ENCODE assay signal across 10 cellular contexts in the genomic region with DNA sequence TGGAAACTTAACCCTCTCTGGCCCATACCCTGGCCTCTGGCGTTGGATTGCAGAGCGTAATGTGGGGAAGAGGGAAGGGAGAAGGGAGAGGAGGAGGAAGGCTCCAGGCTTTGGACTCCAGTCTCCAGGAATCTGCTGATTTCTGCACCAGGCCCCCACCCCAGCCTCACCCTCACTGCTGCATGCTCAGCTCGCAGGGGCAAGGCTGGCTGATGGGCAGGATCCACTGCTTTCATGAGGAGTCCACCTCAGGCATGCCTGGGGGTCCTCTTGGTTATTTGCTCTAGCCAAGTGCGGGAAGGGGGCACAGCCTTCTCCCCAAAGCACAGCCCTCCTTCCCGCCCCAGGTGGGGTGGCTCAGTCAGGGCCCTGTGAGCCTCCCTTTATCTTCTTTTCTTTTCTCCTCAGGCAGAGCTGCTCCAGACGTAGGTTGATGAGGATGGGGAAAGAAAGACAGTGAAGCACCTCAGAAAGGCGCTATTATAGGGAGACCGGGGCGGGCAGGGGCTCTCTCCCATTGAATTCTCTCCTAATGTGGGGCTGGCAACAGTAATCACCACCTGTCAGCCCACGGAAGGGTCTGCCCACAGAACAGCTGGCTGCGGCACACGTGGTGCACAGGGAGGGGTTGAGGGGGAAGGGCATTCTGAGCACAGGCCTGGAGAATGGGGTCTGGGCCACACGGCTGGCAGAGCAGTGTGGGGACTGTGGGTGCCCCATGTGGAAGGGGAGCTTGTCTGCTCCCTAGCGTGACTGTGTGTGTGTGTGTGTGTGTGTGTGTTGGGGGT. TPM values are rescaled to one million over a fixed set of nuclear protein-coding genes. Genes with fewer than 3 reads are reported as not detected.
DNase-seq lines count a peak whose midpoint lies in the region; ATAC-seq, FAIRE-seq and TF ChIP-seq lines count a peak whose summit lies in the region.
"Had no signal": no experiment of that assay in that cellular context is flagged by ENCODE, and none has a peak within 500 bp of the region (broad histone marks: within the 10 kb centered on the region; RNA-seq: fewer than 3 reads in every experiment).

No MANE protein-coding gene starts in this region.

- H2AFZ ChIP-seq in HepG2 (ENCODE audit: low read length) (no peak overlapping the region), neuronal stem cell (ENCODE audit: low read length) (peak overlapping the region; percentile 64)

- H3K36me3 ChIP-seq in HepG2 (replicated peaks in 1 of 2; ENCODE audit: control insufficient read depth in 1 of 2, insufficient read depth in 2 of 2, low read length in 2 of 2) (no peaks in the 10 kb centered on the region), right lobe of liver (no peaks in the 10 kb centered on the region), neuronal stem cell (replicated peaks in 1 of 2; ENCODE audit: control insufficient read depth in 2 of 2, insufficient read depth in 2 of 2, low read length in 2 of 2) (no peaks in the 10 kb centered on the region)

- no peak for TF ChIP-seq RAD21 in HepG2 (CRISPR knock-in tag; IDR thresholded peaks at IDR 0.05)

- no TSS peak for BruUV-seq in HepG2 (replicated peaks; lab: Mats Ljungman, UMichigan)

- TF ChIP-seq CTCF in HepG2 (CRISPR knock-in tag; IDR thresholded peaks at IDR 0.05): no peak
- no peak for TF ChIP-seq CTCF in right lobe of liver (IDR thresholded peaks at IDR 0.05)

- H3K9me3 ChIP-seq in HepG2 (ENCODE audit: low read length) (no peaks in the 10 kb centered on the region), right lobe of liver (no peaks in the 10 kb centered on the region), neuronal stem cell (replicated peaks in 1 of 2; ENCODE audit: control insufficient read depth in 2 of 2, insufficient read depth in 1 of 2, low read depth in 1 of 2, low read length in 2 of 2) (peaks cover 3 to 5% of the 10 kb centered on the region in 2 donors)

- H3K4me3 Mint-ChIP-seq in dendritic cell treated with granulocyte-macrophage colony-stimulating factor and Interleukin-4, amounts not matched to agents 40 ng/mL and 50 ng/mL, for 4 days: peak overlapping the region; percentile 48
- H3K4me3 Mint-ChIP-seq: naive thymus-derived CD4-positive, alpha-beta T cell had no signal

- H3K4me1 Mint-ChIP-seq in dendritic cell treated with granulocyte-macrophage colony-stimulating factor and Interleukin-4, amounts not matched to agents 40 ng/mL and 50 ng/mL, for 4 days (ENCODE audit: low read depth): peaks cover 65% of the 10 kb centered on the region

- no peaks in the 10 kb centered on the region for H3K9me3 Mint-ChIP-seq in dendritic cell treated with granulocyte-macrophage colony-stimulating factor and Interleukin-4, amounts not matched to agents 40 ng/mL and 50 ng/mL, for 4 days

- H4K20me1 ChIP-seq in HepG2 (ENCODE audit: insufficient read depth, low read length): no peaks in the 10 kb centered on the region

- H2AK5ac ChIP-seq in neuronal stem cell (ENCODE audit: low read depth, low read length): peak overlapping the region; percentile 95

- H2BK120ac ChIP-seq in neuronal stem cell (ENCODE audit: low read depth, low read length): no peak overlapping the region

- 48% methylated on average over 8 of the region's 14 CpGs for WGBS in HepG2 (ENCODE audit: low lambda C conversion rate)
- 56% methylated on average over 9 of the region's 14 CpGs for WGBS in right lobe of liver (ENCODE audit: insufficient coverage, low coverage, low lambda C conversion rate, missing lambda C conversion rate)
- no CpG with 5 or more reads among the region's 14 CpGs for WGBS in neuronal stem cell (ENCODE audit: extremely low coverage in 2 of 2, insufficient read length in 2 of 2, insufficient replicate concordance in 1 of 2), 2 donors

- no peaks in the 10 kb centered on the region for H3K79me2 ChIP-seq in HepG2 (ENCODE audit: insufficient read depth, low read length)

- H4K8ac ChIP-seq in neuronal stem cell (ENCODE audit: low read depth, low read length): peak overlapping the region; percentile 19

- peak overlapping the region; percentile 32 to 63 (median 39); a peak in 5 of 6 replicates for H3K4me3 ChIP-seq in HepG2 (replicated peaks in 1 of 3; ENCODE audit: insufficient read depth in 1 of 3, low read depth in 2 of 3, low read length in 3 of 3)
- no peak overlapping the region for H3K4me3 ChIP-seq in right lobe of liver
- H3K4me3 ChIP-seq in neuronal stem cell (ENCODE audit: low read length in 2 of 2): no peak overlapping the region

- ATAC-seq in HepG2 (no peak), right lobe of liver (no peak), GM21723 (IDR thresholded peaks at IDR 0.05; ENCODE audit: unreplicated experiment) (no peak), GM18858 (IDR thresholded peaks at IDR 0.05; ENCODE audit: unreplicated experiment) (no peak)
- ATAC-seq: naive thymus-derived CD4-positive, alpha-beta T cell had no signal

- TF ChIP-seq POLR2A in HepG2 (IDR thresholded peaks at IDR 0.05; ENCODE audit: insufficient read depth in 1 of 2, low read depth in 2 of 2, low read length in 2 of 2): no peak
- no peak for TF ChIP-seq POLR2A in right lobe of liver (IDR thresholded peaks at IDR 0.05)
- no peak for TF ChIP-seq POLR2A in erythroblast (IDR thresholded peaks at IDR 0.05; ENCODE audit: low read length)

- no peaks in the 10 kb centered on the region; a peak in 1 of 5 replicates for H3K27me3 ChIP-seq in HepG2 (ENCODE audit: control insufficient read depth in 1 of 2, insufficient read depth in 2 of 2, low read length in 2 of 2)
- H3K27me3 ChIP-seq in right lobe of liver: no peaks in the 10 kb centered on the region
- H3K27me3 ChIP-seq in neuronal stem cell (ENCODE audit: control insufficient read depth in 3 of 3, insufficient read depth in 3 of 3, low read depth in 1 of 3, low read length in 3 of 3): no peaks in the 10 kb centered on the region

- H3K4me1 ChIP-seq in HepG2 (ENCODE audit: insufficient read depth, low read length) (peaks cover 44% of the 10 kb centered on the region), right lobe of liver (peaks cover 0 to 6% (median 0%) of the 10 kb centered on the region in 4 donors), neuronal stem cell (ENCODE audit: control insufficient read depth in 2 of 2, insufficient read depth in 1 of 2, low read depth in 1 of 2, low read length in 2 of 2) (peaks cover 13 to 22% of the 10 kb centered on the region in 2 donors)

- H3K27me3 Mint-ChIP-seq in dendritic cell treated with granulocyte-macrophage colony-stimulating factor and Interleukin-4, amounts not matched to agents 40 ng/mL and 50 ng/mL, for 4 days: peaks cover 10% of the 10 kb centered on the region

- no peak overlapping the region for H2BK5ac ChIP-seq in neuronal stem cell (ENCODE audit: low read length)

- H3K79me1 ChIP-seq in neuronal stem cell (ENCODE audit: low read depth, low read length): no peaks in the 10 kb centered on the region

- intact Hi-C loops in HepG2 (cut with micrococcal nuclease; ENCODE audit: unreplicated experiment): loop anchor here (2.0 kb wide), 1 partner anchor 68 kb away; no protein-coding TSS in a partner anchor
- intact Hi-C loops in right lobe of liver (cut with DNase I): loop anchor here (5.0 to 10.0 kb wide), 3 partner anchors 149 to 304 kb away; no protein-coding TSS in a partner anchor
- intact Hi-C loops in dendritic cell treated with granulocyte-macrophage colony-stimulating factor and Interleukin-4, amounts not matched to agents 40 ng/mL and 50 ng/mL, for 4 days (cut with micrococcal nuclease): no loop called here

- peak overlapping the region; percentile 91 for H2BK12ac ChIP-seq in neuronal stem cell (ENCODE audit: low read length)

- no peak overlapping the region for H3K27ac Mint-ChIP-seq in dendritic cell treated with granulocyte-macrophage colony-stimulating factor and Interleukin-4, amounts not matched to agents 40 ng/mL and 50 ng/mL, for 4 days

- no peak overlapping the region for H3K4ac ChIP-seq in neuronal stem cell (ENCODE audit: low read length)

- FAIRE-seq in HepG2 (lab: Jason Lieb, UNC): no peak

- TF ChIP-seq EP300 in HepG2 (IDR thresholded peaks at IDR 0.05; ENCODE audit: low read depth in 2 of 2, low read length in 2 of 2): no peak
- no peak for TF ChIP-seq EP300 in HepG2 (CRISPR knock-in tag; IDR thresholded peaks at IDR 0.05; ENCODE audit: borderline replicate concordance)

- H3K14ac ChIP-seq in neuronal stem cell (ENCODE audit: low read length): peak overlapping the region; percentile 95

- H4K91ac ChIP-seq in neuronal stem cell (ENCODE audit: low read depth, low read length, poor library complexity): peak overlapping the region; percentile 87

- CTCF ChIA-PET in HepG2 (lab: Yijun Ruan, JAX; ENCODE audit: low intra/inter-chr PET ratio, low total read pairs): no interaction called here

- peak overlapping the region; percentile 45 for H3K23ac ChIP-seq in neuronal stem cell (ENCODE audit: low read depth, low read length, poor library complexity)

- H3K4me2 ChIP-seq in HepG2 (ENCODE audit: low read depth, low read length) (peak overlapping the region; percentile 83), neuronal stem cell (ENCODE audit: insufficient read depth, low read length, poor library complexity, severe bottlenecking) (no peak overlapping the region)

- peak overlapping the region; percentile 76 for H2BK15ac ChIP-seq in neuronal stem cell (ENCODE audit: low read length)

- in situ Hi-C loops in HepG2 (cut with HindIII; ENCODE audit: extremely low pct_ligation_motif_present, low pct_unique_long_range_greater_than_20kb): no loop called here

- no peak overlapping the region for H3K27ac ChIP-seq in HepG2 (ENCODE audit: extremely low read length, insufficient read depth, low read length)
- H3K27ac ChIP-seq in right lobe of liver: no peak overlapping the region
- H3K27ac ChIP-seq in neuronal stem cell (replicated peaks; ENCODE audit: low read length): no peak overlapping the region

- POLR2A ChIA-PET in HepG2 (lab: Yijun Ruan, JAX): no interaction called here

- peak overlapping the region; percentile 86 for H3K18ac ChIP-seq in neuronal stem cell (ENCODE audit: low read length)

- DNase-seq in HepG2 (ENCODE audit: low spot score): no peak
- DNase-seq in right lobe of liver: no peak
- no peak for DNase-seq in neuronal stem cell (ENCODE audit: low spot score)
- DNase-seq in erythroblast (lab: John Stamatoyannopoulos, UW): no peak
- DNase-seq in NAMALWA (ENCODE audit: low spot score): no peak
- DNase-seq: naive thymus-derived CD4-positive, alpha-beta T cell; NCI-H2029 treated with DMSO at 0.1 percent for 48 hours had no signal

- peaks cover 12% of the 10 kb centered on the region for H3K36me3 Mint-ChIP-seq in dendritic cell treated with granulocyte-macrophage colony-stimulating factor and Interleukin-4, amounts not matched to agents 40 ng/mL and 50 ng/mL, for 4 days (ENCODE audit: low read depth)

- H3K9ac ChIP-seq in HepG2 (ENCODE audit: insufficient read depth, low read depth, low read length) (no peak overlapping the region), neuronal stem cell (ENCODE audit: low read depth, low read length, poor library complexity) (peak overlapping the region; percentile 61)

RNA-seq across cellular contexts. Expression of a gene that starts 3.9 kb away (rescaled TPM):
- total RNA-seq in HepG2 (2016; rRNA removed; fragmentation: Illumina TruSeq; extraction: Trizol) (2.1 and 5.1 TPM in 2 replicates), right lobe of liver (10 to 100 TPM in 1 of 6 experiments, 1 to 10 TPM in 5; 1.8 to 13.8 (median 6.6) TPM)
- total RNA-seq in HepG2 (2016; cell fraction: cytosol; rRNA removed; fragmentation: Illumina TruSeq; extraction: Trizol; ENCODE audit: low read depth): 0.71 and 0.81 TPM in 2 replicates
- total RNA-seq in HepG2 (2016; cell fraction: insoluble cytoplasmic fraction; rRNA removed; fragmentation: Illumina TruSeq; extraction: Trizol): 1.9 and 5.7 TPM in 2 replicates
- total RNA-seq in HepG2 (2016; cell fraction: membrane; rRNA removed; fragmentation: Illumina TruSeq; extraction: Trizol): 1.1 TPM in 2 replicates
- 4.8 and 6.4 TPM in 2 replicates for total RNA-seq in HepG2 (2016; cell fraction: nucleus; rRNA removed; fragmentation: Illumina TruSeq; extraction: Trizol)
- polyA plus RNA-seq in HepG2 (2011; rRNA removed): 1.4 and 2.0 TPM in 2 replicates
- polyA plus RNA-seq in HepG2 (2011; cell fraction: cytosol; rRNA removed): 1.3 and 1.9 TPM in 2 replicates
- 0.76 and 0.92 TPM in 2 replicates for polyA plus RNA-seq in HepG2 (2011; cell fraction: nucleus; rRNA removed)
- 0.63 and 1.3 TPM in 2 replicates for polyA plus RNA-seq in HepG2 (2012)
- 0.66 and 0.72 TPM in 2 replicates for polyA plus RNA-seq in HepG2 (2016; cell fraction: cytosol; fragmentation: Illumina TruSeq; extraction: Trizol; ENCODE audit: low read depth)
- 2.1 and 2.5 TPM in 2 replicates for polyA plus RNA-seq in HepG2 (2016; cell fraction: insoluble cytoplasmic fraction; fragmentation: Illumina TruSeq; extraction: Trizol; ENCODE audit: low read depth)
- 0.92 and 1.4 TPM in 2 replicates for polyA plus RNA-seq in HepG2 (2016; cell fraction: membrane; fragmentation: Illumina TruSeq; extraction: Trizol; ENCODE audit: low read depth)
- polyA plus RNA-seq in HepG2 (2016; cell fraction: nucleus; fragmentation: Illumina TruSeq; extraction: Trizol; ENCODE audit: insufficient read depth, low read depth): 8.2 and 9.1 TPM in 2 replicates
- 0.37 and 3.1 TPM in 2 replicates for polyA minus RNA-seq in HepG2 (2011; rRNA and poly(A)+ RNA removed; ENCODE audit: low replicate concordance)
- 0.40 and 0.88 TPM in 2 replicates for polyA minus RNA-seq in HepG2 (2011; cell fraction: cytosol; rRNA and poly(A)+ RNA removed)
- 0.77 and 1.1 TPM in 2 replicates for polyA minus RNA-seq in HepG2 (2011; cell fraction: nucleus; rRNA and poly(A)+ RNA removed)
- 10.1 TPM for polyA plus RNA-seq in neuronal stem cell (2013, experiment 1 of 2)
- 9.4 TPM for polyA plus RNA-seq in neuronal stem cell (2013, experiment 2 of 2)
- polyA plus RNA-seq: naive thymus-derived CD4-positive, alpha-beta T cell had no signal

RNA-seq across cellular contexts. Expression of a gene that starts 54.0 kb away (rescaled TPM):
- total RNA-seq in HepG2 (2016; rRNA removed; fragmentation: Illumina TruSeq; extraction: Trizol) (20.8 and 28.9 TPM in 2 replicates), right lobe of liver (10 to 100 TPM; 19.0 to 29.6 (median 23.5) TPM)
- total RNA-seq in HepG2 (2016; cell fraction: cytosol; rRNA removed; fragmentation: Illumina TruSeq; extraction: Trizol; ENCODE audit: low read depth): 2.6 and 3.3 TPM in 2 replicates
- total RNA-seq in HepG2 (2016; cell fraction: insoluble cytoplasmic fraction; rRNA removed; fragmentation: Illumina TruSeq; extraction: Trizol): 21.2 and 27.9 TPM in 2 replicates
- total RNA-seq in HepG2 (2016; cell fraction: membrane; rRNA removed; fragmentation: Illumina TruSeq; extraction: Trizol): 9.1 and 10.1 TPM in 2 replicates
- 17.6 and 20.7 TPM in 2 replicates for total RNA-seq in HepG2 (2016; cell fraction: nucleus; rRNA removed; fragmentation: Illumina TruSeq; extraction: Trizol)
- polyA plus RNA-seq in HepG2 (2011; rRNA removed): 31.8 and 33.4 TPM in 2 replicates
- polyA plus RNA-seq in HepG2 (2011; cell fraction: cytosol; rRNA removed): 23.7 and 24.9 TPM in 2 replicates
- polyA plus RNA-seq in HepG2 (2011; cell fraction: nucleus; rRNA removed): 27.2 and 33.2 TPM in 2 replicates
- polyA plus RNA-seq in HepG2 (2012): 17.6 and 21.9 TPM in 2 replicates
- 0.47 and 0.53 TPM in 2 replicates for polyA plus RNA-seq in HepG2 (2016; cell fraction: cytosol; fragmentation: Illumina TruSeq; extraction: Trizol; ENCODE audit: low read depth)
- polyA plus RNA-seq in HepG2 (2016; cell fraction: insoluble cytoplasmic fraction; fragmentation: Illumina TruSeq; extraction: Trizol; ENCODE audit: low read depth): 22.0 and 23.3 TPM in 2 replicates
- 3.1 and 4.1 TPM in 2 replicates for polyA plus RNA-seq in HepG2 (2016; cell fraction: membrane; fragmentation: Illumina TruSeq; extraction: Trizol; ENCODE audit: low read depth)
- 21.7 and 22.1 TPM in 2 replicates for polyA plus RNA-seq in HepG2 (2016; cell fraction: nucleus; fragmentation: Illumina TruSeq; extraction: Trizol; ENCODE audit: insufficient read depth, low read depth)
- 188 and 239 TPM in 2 replicates for polyA minus RNA-seq in HepG2 (2011; rRNA and poly(A)+ RNA removed; ENCODE audit: low replicate concordance)
- 49.5 and 56.5 TPM in 2 replicates for polyA minus RNA-seq in HepG2 (2011; cell fraction: cytosol; rRNA and poly(A)+ RNA removed)
- 32.8 and 43.5 TPM in 2 replicates for polyA minus RNA-seq in HepG2 (2011; cell fraction: nucleus; rRNA and poly(A)+ RNA removed)
- 24.6 TPM for polyA plus RNA-seq in neuronal stem cell (2013, experiment 1 of 2)
- polyA plus RNA-seq in neuronal stem cell (2013, experiment 2 of 2): 25.1 TPM

Comparison
In these comparisons a context has a peak if more than half of its experiments do, and no peak if none do; other contexts are left out.
1. H3K4me3 ChIP-seq: peak in HepG2 (3 of 3); none in right lobe of liver (0 of 3) and neuronal stem cell (0 of 2).